Comparison of ENCODE assay signal across 23 cellular contexts in the genomic region with DNA sequence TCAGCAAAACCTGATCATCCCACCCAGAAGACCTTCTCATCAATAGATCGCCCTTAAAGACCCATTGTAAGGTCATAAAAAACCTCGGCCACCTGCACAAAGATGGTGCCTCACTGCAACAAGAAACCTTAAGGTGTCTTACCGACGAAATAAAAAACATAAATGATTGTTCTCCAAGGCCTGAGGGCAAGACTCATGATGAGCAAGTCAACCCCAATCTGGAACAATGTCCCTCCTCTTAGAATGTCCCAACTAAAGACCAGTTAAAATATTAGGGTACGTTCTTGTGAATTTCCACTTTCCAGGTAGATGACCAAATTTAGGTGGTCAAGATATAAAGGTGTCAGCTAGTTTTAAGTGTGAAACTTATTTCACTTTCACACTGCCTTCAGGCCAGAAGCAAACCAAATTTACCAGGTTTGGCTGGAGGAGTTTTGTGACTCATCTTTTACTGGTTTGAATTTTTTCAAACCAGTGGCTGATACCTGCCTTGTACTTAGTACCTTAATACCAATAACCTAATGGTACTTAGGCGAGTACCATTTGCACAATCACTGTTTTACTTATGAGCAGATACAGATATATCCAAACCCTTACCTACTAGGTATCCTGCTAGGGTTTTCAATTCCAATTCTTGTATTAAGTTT. TPM values are rescaled to one million over a fixed set of nuclear protein-coding genes. Genes with fewer than 3 reads are reported as not detected.
A peak's percentile ranks its signal among the peaks of the same experiment; 100 is the strongest.
DNase-seq lines count a peak whose midpoint lies in the region; ATAC-seq, FAIRE-seq and TF ChIP-seq lines count a peak whose summit lies in the region.
"Had no signal": no experiment of that assay in that cellular context is flagged by ENCODE, and none has a peak within 500 bp of the region (broad histone marks: within the 10 kb centered on the region; RNA-seq: fewer than 3 reads in every experiment).

No MANE protein-coding gene starts in this region.

- intact Hi-C loops in activated CD4-positive, alpha-beta T cell treated with anti-CD3 and anti-CD28 coated beads for 36 hours (cut with DNase I, micrococcal nuclease) = no loop called here
- intact Hi-C loops in Caco-2 (cut with micrococcal nuclease; ENCODE audit: unreplicated experiment) = loop anchor here (5.0 kb wide), 1 partner anchor 90 kb away; a partner anchor contains a TSS
- intact Hi-C loops in activated T-helper 1 cell treated with anti-CD3 and anti-CD28 coated beads, Interleukin-12 subunit alpha, Interleukin-12 subunit beta, Interleukin-2, Interleukin-4 antibody, amounts not matched to agents 30 ng/mL and 10 ng/mL and 1 ng/mL, durations not matched to agents 14 hours and 24 hours and 36 hours (cut with micrococcal nuclease) = no loop called here
- intact Hi-C loops in body of pancreas (cut with DNase I) = no loop called here

- H3K36me3 ChIP-seq in Caco-2 (ENCODE audit: control insufficient read depth, insufficient read depth, low read length) (peaks cover 6% of the 10 kb centered on the region; the same call in 1 of the 2 replicates), small intestine (ENCODE audit: control insufficient read depth in 2 of 2, insufficient read depth in 2 of 2, low read length in 2 of 2) (peaks cover 30 to 44% of the 10 kb centered on the region in 2 donors), gastroesophageal sphincter (peaks cover 15 to 82% of the 10 kb centered on the region in 2 donors), body of pancreas (replicated peaks in 1 of 2; ENCODE audit: insufficient read depth in 1 of 2, low read depth in 2 of 2) (peaks cover 25 to 47% of the 10 kb centered on the region in 2 donors)

- H3K4me1 Mint-ChIP-seq in activated CD4-positive, alpha-beta T cell treated with anti-CD3 and anti-CD28 coated beads for 36 hours = peaks cover 30% of the 10 kb centered on the region
- H3K4me1 Mint-ChIP-seq in Caco-2 (ENCODE audit: low read depth, unreplicated experiment) (peaks cover 4% of the 10 kb centered on the region), nephron progenitor cell (peaks cover 5% of the 10 kb centered on the region)
- peaks cover 25% of the 10 kb centered on the region for H3K4me1 Mint-ChIP-seq in activated T-helper 1 cell treated with anti-CD3 and anti-CD28 coated beads, Interleukin-12 subunit alpha, Interleukin-12 subunit beta, Interleukin-2, Interleukin-4 antibody, amounts not matched to agents 30 ng/mL and 10 ng/mL and 1 ng/mL, durations not matched to agents 14 hours and 24 hours and 36 hours (ENCODE audit: low read depth)
- H3K4me1 Mint-ChIP-seq: mesothelial cell of epicardium had no signal

- H3K4me3 Mint-ChIP-seq in activated CD4-positive, alpha-beta T cell treated with anti-CD3 and anti-CD28 coated beads for 36 hours = no peak overlapping the region
- no peak overlapping the region for H3K4me3 Mint-ChIP-seq in Caco-2 (ENCODE audit: unreplicated experiment)
- no peak overlapping the region for H3K4me3 Mint-ChIP-seq in activated T-helper 1 cell treated with anti-CD3 and anti-CD28 coated beads, Interleukin-12 subunit alpha, Interleukin-12 subunit beta, Interleukin-2, Interleukin-4 antibody, amounts not matched to agents 30 ng/mL and 10 ng/mL and 1 ng/mL, durations not matched to agents 14 hours and 24 hours and 36 hours
- no peak overlapping the region for H3K4me3 Mint-ChIP-seq in nephron progenitor cell
- H3K4me3 Mint-ChIP-seq: mesothelial cell of epicardium had no signal

- no peak for ATAC-seq in activated CD4-positive, alpha-beta T cell treated with anti-CD3 and anti-CD28 coated beads for 36 hours
- no peak for ATAC-seq in gastroesophageal sphincter
- no peak for ATAC-seq in body of pancreas
- ATAC-seq: left lung had no signal

- TF ChIP-seq EP300 in gastroesophageal sphincter (IDR thresholded peaks at IDR 0.05) = no peak

- H3K9me3 Mint-ChIP-seq in activated CD4-positive, alpha-beta T cell treated with anti-CD3 and anti-CD28 coated beads for 36 hours (ENCODE audit: low read depth) = no peaks in the 10 kb centered on the region
- H3K9me3 Mint-ChIP-seq in Caco-2 (ENCODE audit: unreplicated experiment) (no peaks in the 10 kb centered on the region), nephron progenitor cell (no peaks in the 10 kb centered on the region)
- no peaks in the 10 kb centered on the region for H3K9me3 Mint-ChIP-seq in activated T-helper 1 cell treated with anti-CD3 and anti-CD28 coated beads, Interleukin-12 subunit alpha, Interleukin-12 subunit beta, Interleukin-2, Interleukin-4 antibody, amounts not matched to agents 30 ng/mL and 10 ng/mL and 1 ng/mL, durations not matched to agents 14 hours and 24 hours and 36 hours
- H3K9me3 Mint-ChIP-seq: mesothelial cell of epicardium had no signal

- POLR2A ChIA-PET in activated CD4-positive, alpha-beta T cell treated with anti-CD3 and anti-CD28 coated beads for 36 hours (lab: Charles Lee) = no interaction called here
- POLR2A ChIA-PET in Caco-2 (lab: Charles Lee) = interaction anchor here (0.6 kb wide), 1 partner anchor 58 kb away, joined by 3 read pairs; no protein-coding TSS in a partner anchor

- no peak overlapping the region for H3K27ac ChIP-seq in small intestine (ENCODE audit: low read depth in 1 of 2, low read length in 1 of 2)
- no peak overlapping the region for H3K27ac ChIP-seq in gastroesophageal sphincter
- no peak overlapping the region for H3K27ac ChIP-seq in body of pancreas
- H3K27ac ChIP-seq: coronary artery, heart right ventricle, left lung, upper lobe of left lung had no signal

- peaks cover 63% of the 10 kb centered on the region for H3K36me3 Mint-ChIP-seq in activated CD4-positive, alpha-beta T cell treated with anti-CD3 and anti-CD28 coated beads for 36 hours (ENCODE audit: low read depth)
- H3K36me3 Mint-ChIP-seq in Caco-2 (ENCODE audit: insufficient read depth, unreplicated experiment) (peaks cover 81% of the 10 kb centered on the region), nephron progenitor cell (ENCODE audit: low read depth) (peaks cover 62% of the 10 kb centered on the region)
- H3K36me3 Mint-ChIP-seq in activated T-helper 1 cell treated with anti-CD3 and anti-CD28 coated beads, Interleukin-12 subunit alpha, Interleukin-12 subunit beta, Interleukin-2, Interleukin-4 antibody, amounts not matched to agents 30 ng/mL and 10 ng/mL and 1 ng/mL, durations not matched to agents 14 hours and 24 hours and 36 hours (ENCODE audit: low read depth) = peaks cover 55% of the 10 kb centered on the region

- no peak for TF ChIP-seq POLR2A in gastroesophageal sphincter (IDR thresholded peaks at IDR 0.05)
- no peak for TF ChIP-seq POLR2A in body of pancreas (IDR thresholded peaks at IDR 0.05)

- no peaks in the 10 kb centered on the region for H3K27me3 Mint-ChIP-seq in activated CD4-positive, alpha-beta T cell treated with anti-CD3 and anti-CD28 coated beads for 36 hours
- H3K27me3 Mint-ChIP-seq in Caco-2 (ENCODE audit: insufficient read depth, unreplicated experiment) = no peaks in the 10 kb centered on the region
- H3K27me3 Mint-ChIP-seq in activated T-helper 1 cell treated with anti-CD3 and anti-CD28 coated beads, Interleukin-12 subunit alpha, Interleukin-12 subunit beta, Interleukin-2, Interleukin-4 antibody, amounts not matched to agents 30 ng/mL and 10 ng/mL and 1 ng/mL, durations not matched to agents 14 hours and 24 hours and 36 hours (ENCODE audit: insufficient read depth) = no peaks in the 10 kb centered on the region
- no peaks in the 10 kb centered on the region for H3K27me3 Mint-ChIP-seq in nephron progenitor cell (ENCODE audit: low read depth, poor library complexity)
- H3K27me3 Mint-ChIP-seq: progenitor cell of endocrine pancreas had no signal

- H3K9me3 ChIP-seq in Caco-2 (no peaks in the 10 kb centered on the region), small intestine (ENCODE audit: control insufficient read depth, low read depth) (no peaks in the 10 kb centered on the region), gastroesophageal sphincter (no peaks in the 10 kb centered on the region), body of pancreas (no peaks in the 10 kb centered on the region)
- H3K9me3 ChIP-seq: heart right ventricle, left lung, upper lobe of left lung had no signal

- no peak for FAIRE-seq in small intestine (lab: Jason Lieb, UNC)
- FAIRE-seq: TTC549 had no signal

- no peak overlapping the region for H3K4me3 ChIP-seq in Caco-2 (ENCODE audit: low read depth, low read length)
- no peak overlapping the region for H3K4me3 ChIP-seq in small intestine (ENCODE audit: low read depth in 1 of 2, low read length in 2 of 2)
- H3K4me3 ChIP-seq in gastroesophageal sphincter = no peak overlapping the region
- no peak overlapping the region for H3K4me3 ChIP-seq in body of pancreas
- H3K4me3 ChIP-seq: coronary artery, heart right ventricle, left lung, upper lobe of left lung had no signal

- CTCF ChIA-PET in activated CD4-positive, alpha-beta T cell treated with anti-CD3 and anti-CD28 coated beads for 36 hours (lab: Charles Lee) = interaction anchor here (0.6 kb wide), 1 partner anchor 39 kb away, joined by 5 read pairs; no protein-coding TSS in a partner anchor
- CTCF ChIA-PET in Caco-2 (lab: Charles Lee) = no interaction called here

- H3K27me3 ChIP-seq in Caco-2 (replicated peaks; ENCODE audit: control insufficient read depth, insufficient read depth, low read length) (no peaks in the 10 kb centered on the region), small intestine (ENCODE audit: control insufficient read depth in 2 of 2, insufficient read depth in 2 of 2, low read length in 2 of 2) (no peaks in the 10 kb centered on the region), gastroesophageal sphincter (no peaks in the 10 kb centered on the region), body of pancreas (no peaks in the 10 kb centered on the region)
- H3K27me3 ChIP-seq: heart right ventricle, left lung, upper lobe of left lung had no signal

- H3K4me1 ChIP-seq in Caco-2 = peaks cover 3% of the 10 kb centered on the region
- no peaks in the 10 kb centered on the region for H3K4me1 ChIP-seq in small intestine (ENCODE audit: control insufficient read depth in 2 of 2, insufficient read depth in 1 of 2, low read depth in 1 of 2, low read length in 1 of 2)
- H3K4me1 ChIP-seq in gastroesophageal sphincter = peaks cover 0 to 10% (median 0%) of the 10 kb centered on the region in 3 donors
- no peaks in the 10 kb centered on the region for H3K4me1 ChIP-seq in body of pancreas

- no peak for DNase-seq in activated CD4-positive, alpha-beta T cell treated with anti-CD3 and anti-CD28 coated beads for 36 hours
- DNase-seq in activated CD4-positive, alpha-beta T cell treated with anti-CD3 and anti-CD28 coated beads for 48 hours = no peak
- DNase-seq in Caco-2 (no peak), nephron progenitor cell (no peak), small intestine (no peak), body of pancreas (no peak)
- DNase-seq in activated T-helper 1 cell treated with anti-CD3 and anti-CD28 coated beads, Interleukin-12 subunit alpha, Interleukin-12 subunit beta, Interleukin-2, Interleukin-4 antibody, amounts not matched to agents 30 ng/mL and 10 ng/mL and 1 ng/mL, durations not matched to agents 14 hours and 24 hours and 36 hours (ENCODE audit: low spot score) = no peak
- DNase-seq: activated CD4-positive, alpha-beta T cell treated with anti-CD3 and anti-CD28 coated beads for 4 hours; activated naive CD4-positive, alpha-beta T cell treated with Interleukin-2 at 50 U/mL for 16 hours; heart right ventricle; left lung; MV-4-11; NCI-H1694 treated with DMSO at 0.1 percent for 48 hours; stimulated activated CD4-positive, alpha-beta T cell treated with anti-CD3 and anti-CD28 coated beads, Interleukin-2, amount 100 ng/mL, for 48 hours; upper lobe of left lung had no signal

- BruUV-seq in Caco-2 (replicated peaks; lab: Mats Ljungman, UMichigan) = TSS peak; percentile 41

- WGBS in small intestine, 3 donors = 96 to 97% (median 96%) methylated on average over 6 of the region's 6 CpGs
- WGBS in gastroesophageal sphincter (ENCODE audit: low coverage in 1 of 2), 2 donors = 88 to 97% methylated on average over 2 to 6 of the region's 6 CpGs
- WGBS in body of pancreas, 2 donors = 93 to 97% methylated on average over 6 of the region's 6 CpGs

- H3K27ac Mint-ChIP-seq in activated CD4-positive, alpha-beta T cell treated with anti-CD3 and anti-CD28 coated beads for 36 hours = peak overlapping the region; percentile 5
- no peak overlapping the region for H3K27ac Mint-ChIP-seq in Caco-2 (ENCODE audit: unreplicated experiment)
- peak overlapping the region; percentile 2 for H3K27ac Mint-ChIP-seq in activated T-helper 1 cell treated with anti-CD3 and anti-CD28 coated beads, Interleukin-12 subunit alpha, Interleukin-12 subunit beta, Interleukin-2, Interleukin-4 antibody, amounts not matched to agents 30 ng/mL and 10 ng/mL and 1 ng/mL, durations not matched to agents 14 hours and 24 hours and 36 hours
- H3K27ac Mint-ChIP-seq in nephron progenitor cell = peak overlapping the region; percentile 59

- no peak for TF ChIP-seq CTCF in Caco-2 (IDR thresholded peaks at IDR 0.05; ENCODE audit: insufficient read depth in 1 of 2, low read depth in 1 of 2, low read length in 1 of 2, severe bottlenecking in 1 of 2, unreplicated experiment in 1 of 2)
- no peak for TF ChIP-seq CTCF in nephron progenitor cell (IDR thresholded peaks at IDR 0.05)
- TF ChIP-seq CTCF in gastroesophageal sphincter (IDR thresholded peaks at IDR 0.05) = no peak
- no peak for TF ChIP-seq CTCF in body of pancreas (IDR thresholded peaks at IDR 0.05)

RNA-seq across cellular contexts. Expression of a gene that starts 14.9 kb away (rescaled TPM):
- total RNA-seq in activated CD4-positive, alpha-beta T cell treated with anti-CD3 and anti-CD28 coated beads for 36 hours = 1 to 10 TPM in 1 of 2 experiments, under 1 TPM in 1; 0.84 to 1.1 TPM
- total RNA-seq in Caco-2 (2022) (13.4 and 18.2 TPM in 2 replicates), gastroesophageal sphincter (10 to 100 TPM in 1 of 4 donors, 1 to 10 TPM in 3; 2.6 to 19.7 (median 5.4) TPM), body of pancreas (10 to 100 TPM in 1 of 2 donors, 1 to 10 TPM in 1; 5.6 to 16.3 TPM)
- 1.1 and 1.3 TPM in 2 replicates for total RNA-seq in activated T-helper 1 cell treated with anti-CD3 and anti-CD28 coated beads, Interleukin-12 subunit alpha, Interleukin-12 subunit beta, Interleukin-2, Interleukin-4 antibody, amounts not matched to agents 30 ng/mL and 10 ng/mL and 1 ng/mL, durations not matched to agents 14 hours and 24 hours and 36 hours
- polyA plus RNA-seq in small intestine = 10 to 100 TPM in 1 of 3 donors, 1 to 10 TPM in 2; 6.5 to 12.3 (median 9.2) TPM
- polyA plus RNA-seq: neural cell had no signal

RNA-seq across cellular contexts. Expression of a gene that starts 23.3 kb away (rescaled TPM):
- total RNA-seq in activated CD4-positive, alpha-beta T cell treated with anti-CD3 and anti-CD28 coated beads for 36 hours = 100 to 1,000 TPM; 259 to 328 TPM
- total RNA-seq in Caco-2 (2022) (359 and 367 TPM in 2 replicates), gastroesophageal sphincter (100 to 1,000 TPM; 323 to 610 (median 490) TPM), body of pancreas (100 to 1,000 TPM; 403 to 467 TPM)
- total RNA-seq in activated T-helper 1 cell treated with anti-CD3 and anti-CD28 coated beads, Interleukin-12 subunit alpha, Interleukin-12 subunit beta, Interleukin-2, Interleukin-4 antibody, amounts not matched to agents 30 ng/mL and 10 ng/mL and 1 ng/mL, durations not matched to agents 14 hours and 24 hours and 36 hours = 356 and 358 TPM in 2 replicates
- polyA plus RNA-seq in small intestine = 100 to 1,000 TPM in 2 of 3 donors, 10 to 100 TPM in 1; 72.4 to 104 (median 104) TPM

RNA-seq across cellular contexts. Expression of a gene that starts 27.8 kb away (rescaled TPM):
- not detected for total RNA-seq in activated CD4-positive, alpha-beta T cell treated with anti-CD3 and anti-CD28 coated beads for 36 hours
- total RNA-seq in Caco-2 (2022) = 0.14 and 0.27 TPM in 2 replicates
- not detected in 2 replicates for total RNA-seq in activated T-helper 1 cell treated with anti-CD3 and anti-CD28 coated beads, Interleukin-12 subunit alpha, Interleukin-12 subunit beta, Interleukin-2, Interleukin-4 antibody, amounts not matched to agents 30 ng/mL and 10 ng/mL and 1 ng/mL, durations not matched to agents 14 hours and 24 hours and 36 hours
- under 1 TPM in 1 of 3 donors, not detected in 2; 0.06 TPM for polyA plus RNA-seq in small intestine
- total RNA-seq in gastroesophageal sphincter = not detected
- not detected for total RNA-seq in body of pancreas
- total RNA-seq: A172, left lung, upper lobe of left lung had no signal
- polyA plus RNA-seq: BJ had no signal
